In the genomic region with DNA sequence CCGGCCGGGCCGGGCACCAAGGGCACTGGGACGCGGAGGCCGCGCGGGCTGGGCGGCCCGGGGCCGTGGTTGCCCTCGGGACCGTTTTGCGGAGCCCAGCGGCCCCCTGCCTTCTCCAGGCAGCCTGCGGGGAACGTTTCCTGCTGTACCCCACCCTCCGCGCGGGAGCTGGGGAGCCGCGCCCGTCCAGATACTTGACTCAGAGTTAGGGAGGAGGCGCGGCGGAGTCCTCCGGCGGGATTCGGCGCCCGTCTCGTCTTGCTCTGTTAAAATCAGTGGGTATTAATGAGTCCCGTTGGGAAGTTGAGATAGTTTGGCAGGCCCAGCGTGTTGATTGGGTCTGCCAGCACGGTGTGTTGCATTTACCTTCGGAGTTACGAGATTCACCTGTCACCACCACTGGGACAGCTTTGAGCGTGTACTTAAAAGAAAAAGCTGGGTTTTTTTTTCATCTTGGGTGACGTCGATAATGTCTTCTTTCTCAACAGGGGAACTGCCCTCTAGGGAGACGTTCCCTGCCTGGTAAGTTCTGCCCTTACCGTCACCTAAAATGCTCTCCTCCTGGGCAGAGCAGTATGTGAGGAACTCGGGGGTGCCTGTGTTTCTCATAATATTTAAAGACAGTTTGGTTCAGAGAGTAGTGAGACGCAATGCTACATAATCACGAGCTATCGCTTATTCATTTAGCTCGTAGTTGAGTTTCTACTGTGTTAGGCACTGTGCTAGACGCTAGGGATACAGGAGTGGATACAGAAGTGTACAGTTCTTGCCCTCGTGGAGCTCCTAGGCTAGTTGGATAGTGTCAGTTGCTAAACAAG, we compare ENCODE assay signal across 1 cellular context.
TF ChIP-seq lines count a peak whose summit lies in the region.

No MANE protein-coding gene starts in this region.

TF ChIP-seq in IMR-90, 13 proteins besides CTCF, POLR2A, EP300 and RAD21:
- TF ChIP-seq RCOR1 (IDR thresholded peaks at IDR 0.05; ENCODE audit: insufficient replicate concordance, low read length), result no peak
- 0 out of 2 replicates have a peak, but pooled peaks have one; percentile 4 for TF ChIP-seq CEBPB (IDR thresholded peaks at IDR 0.05; ENCODE audit: low read depth, low read length)
- TF ChIP-seq MXI1 (IDR thresholded peaks at IDR 0.05; ENCODE audit: borderline replicate concordance, low read depth, low read length), result 0 out of 2 replicates have a peak, but pooled peaks have one; percentile 10
- no peak for TF ChIP-seq USF2 (IDR thresholded peaks at IDR 0.05; ENCODE audit: low read depth, low read length)
- TF ChIP-seq RFX5 (IDR thresholded peaks at IDR 0.05; ENCODE audit: low read depth, low read length), result no peak
- no peak for TF ChIP-seq CHD1 (IDR thresholded peaks at IDR 0.05; ENCODE audit: low read depth, low read length)
